Comparison of ENCODE assay signal across 8 cellular contexts in the genomic region with DNA sequence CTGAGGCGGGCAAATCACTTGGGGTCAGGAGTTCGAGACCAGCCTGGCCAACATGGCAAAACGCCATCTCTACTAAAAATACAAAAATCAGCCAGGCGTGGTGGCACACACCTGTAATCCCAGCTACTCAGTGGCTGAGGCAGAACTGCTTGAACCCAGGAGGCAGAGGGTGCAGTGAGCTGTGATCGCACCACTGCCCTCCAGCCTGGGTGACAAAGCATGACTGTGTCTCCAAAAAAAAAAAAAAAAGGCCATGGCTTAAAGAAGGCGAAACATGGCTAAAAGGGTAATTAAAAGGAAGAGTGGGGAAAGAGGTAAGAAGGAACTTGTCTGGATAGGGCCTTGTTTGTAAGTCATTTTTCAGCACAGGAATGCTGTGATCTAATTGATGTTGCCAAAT. TPM values are rescaled to one million over a fixed set of nuclear protein-coding genes. Genes with fewer than 3 reads are reported as not detected.
A peak's percentile ranks its signal among the peaks of the same experiment; 100 is the strongest.
DNase-seq lines count a peak whose midpoint lies in the region; ATAC-seq and TF ChIP-seq lines count a peak whose summit lies in the region.
"Not testable (repeated sequence)": the region's sequence is repeated elsewhere in the genome, so short reads cannot be mapped to it uniquely, and the experiment has no call there.

No MANE protein-coding gene starts in this region.

- not testable (repeated sequence) for H3K4me1 ChIP-seq in RWPE2 (ENCODE audit: insufficient read depth, poor library complexity, severe bottlenecking)
- peaks cover 18 to 31% of the 10 kb centered on the region in 2 donors for H3K4me1 ChIP-seq in gastrocnemius medialis

- intact Hi-C loops in natural killer cell (cut with micrococcal nuclease); gastrocnemius medialis (cut with DNase I; ENCODE audit: low total_unique reads): not testable (repeated sequence)

- in situ Hi-C loops in gastrocnemius medialis (cut with MboI; ENCODE audit: low sequenced_read_pairs in 4 of 4), result not testable (repeated sequence)

- ATAC-seq in RWPE2 (ENCODE audit: low read depth), result 0 out of 3 replicates have a peak, but pooled peaks have one; percentile 15
- ATAC-seq in natural killer cell, gastrocnemius medialis: not testable (repeated sequence)

- not testable (repeated sequence) for TF ChIP-seq CTCF in AG10803 (conservative IDR thresholded peaks at IDR 0.05; ENCODE audit: low read length); RWPE2 (IDR thresholded peaks at IDR 0.05; ENCODE audit: poor library complexity, severe bottlenecking); epithelial cell of esophagus (IDR thresholded peaks at IDR 0.05; ENCODE audit: insufficient read depth, low read depth, low read length, missing control alignments); natural killer cell (IDR thresholded peaks at IDR 0.05); gastrocnemius medialis (IDR thresholded peaks at IDR 0.05 in 4 of 5, conservative IDR thresholded peaks at IDR 0.05 in 1 of 5)

- not testable (repeated sequence) for H3K4me3 Mint-ChIP-seq in activated naive CD8-positive, alpha-beta T cell; natural killer cell

- peak; percentile 20 for DNase-seq in AG10803 (ENCODE audit: low read depth)
- peak; percentile 6 for DNase-seq in HCEC 1CT
- DNase-seq in RWPE2 (ENCODE audit: low spot score); natural killer cell; gastrocnemius medialis: not testable (repeated sequence)
- DNase-seq in epithelial cell of esophagus (ENCODE audit: low read depth), result peak; percentile 24
- DNase-seq in glomerular visceral epithelial cell (ENCODE audit: extremely low spot score), result peak; percentile 23

- not testable (repeated sequence) for H3K9me3 Mint-ChIP-seq in activated naive CD8-positive, alpha-beta T cell (ENCODE audit: low read depth); natural killer cell

- TF ChIP-seq POLR2A in gastrocnemius medialis (IDR thresholded peaks at IDR 0.05), result not testable (repeated sequence)

- peaks cover 62% of the 10 kb centered on the region for H3K4me1 Mint-ChIP-seq in activated naive CD8-positive, alpha-beta T cell (ENCODE audit: low read depth)
- peaks cover 30 to 34% of the 10 kb centered on the region in 2 donors for H3K4me1 Mint-ChIP-seq in natural killer cell

- H3K27me3 Mint-ChIP-seq in activated naive CD8-positive, alpha-beta T cell; natural killer cell (ENCODE audit: low read depth in 2 of 2): not testable (repeated sequence)

- H3K36me3 Mint-ChIP-seq in activated naive CD8-positive, alpha-beta T cell, result peaks cover 15% of the 10 kb centered on the region
- peaks cover 14% of the 10 kb centered on the region for H3K36me3 Mint-ChIP-seq in natural killer cell

- not testable (repeated sequence) for H3K27ac ChIP-seq in RWPE2 (ENCODE audit: poor library complexity, severe bottlenecking)
- peak overlapping the region in 3 of 4 donors; percentile 46 to 75 (median 52) for H3K27ac ChIP-seq in gastrocnemius medialis

- not testable (repeated sequence) for H3K4me3 ChIP-seq in AG10803 (ENCODE audit: low read length); RWPE2 (ENCODE audit: severe bottlenecking); epithelial cell of esophagus (ENCODE audit: low read length); gastrocnemius medialis

- H3K9me3 ChIP-seq in RWPE2 (ENCODE audit: severe bottlenecking); gastrocnemius medialis: not testable (repeated sequence)

- H3K36me3 ChIP-seq in RWPE2 (ENCODE audit: low read depth), result peaks cover 100% of the 10 kb centered on the region
- H3K36me3 ChIP-seq in gastrocnemius medialis, result peaks cover 0 to 71% of the 10 kb centered on the region in 2 donors

- not testable (repeated sequence) for H3K27me3 ChIP-seq in RWPE2 (ENCODE audit: insufficient read depth, poor library complexity, severe bottlenecking); gastrocnemius medialis

- H3K27ac Mint-ChIP-seq in activated naive CD8-positive, alpha-beta T cell, result peak overlapping the region; percentile 66
- H3K27ac Mint-ChIP-seq in natural killer cell, result peak overlapping the region; percentile 5 to 33

RNA-seq across cellular contexts. Expression of gene SYNCRIP, which starts 11.6 kb away (rescaled TPM):
- total RNA-seq in natural killer cell, result 10 to 100 TPM; 65.8 to 99.1 (median 80.9) TPM
- total RNA-seq in gastrocnemius medialis, result 10 to 100 TPM; 43.0 to 59.3 (median 54.5) TPM

RNA-seq across cellular contexts. Expression of gene SNX14, which starts 37.4 kb away (rescaled TPM):
- total RNA-seq in natural killer cell, result 100 to 1,000 TPM in 1 of 3 donors, 10 to 100 TPM in 2; 73.0 to 109 (median 80.3) TPM
- 10 to 100 TPM; 16.0 to 38.5 (median 24.7) TPM for total RNA-seq in gastrocnemius medialis
